In genomic region chr3:12423918-12424634, GRCh38 we compare ENCODE assay signal across 11 cellular contexts.
A peak's percentile ranks its signal among the peaks of the same experiment; 100 is the strongest.
DNase-seq lines count a peak whose midpoint lies in the region; ATAC-seq and TF ChIP-seq lines count a peak whose summit lies in the region.
"Had no signal": no experiment of that assay in that cellular context is flagged by ENCODE, and none has a peak within 500 bp of the region (broad histone marks: within the 10 kb centered on the region; RNA-seq: fewer than 3 reads in every experiment).

No MANE protein-coding gene starts in this region.

- H3K27ac ChIP-seq in DND-41 (ENCODE audit: low read length) (peak overlapping the region; percentile 68), A673 (ENCODE audit: low read depth, low read length, poor library complexity, severe bottlenecking) (no peak overlapping the region)

- H3K9me2 ChIP-seq in Loucy (replicated peaks; ENCODE audit: low read depth, low read length) = no peaks in the 10 kb centered on the region

- POLR2A ChIA-PET in A673 (lab: Charles Lee; ENCODE audit: low non-redundant PET) = no interaction called here

- H3K36me3 ChIP-seq in DND-41 (ENCODE audit: insufficient read depth, low read length) = no peaks in the 10 kb centered on the region
- no peaks in the 10 kb centered on the region for H3K36me3 ChIP-seq in Loucy (ENCODE audit: insufficient read depth, low read length)
- H3K36me3 ChIP-seq in A673 (ENCODE audit: insufficient read depth, low read length, poor library complexity, severe bottlenecking) = no peaks in the 10 kb centered on the region

- CTCF ChIA-PET in A673 (lab: Charles Lee) = no interaction called here

- H2AFZ ChIP-seq in DND-41 (ENCODE audit: low read depth, low read length) = peak overlapping the region; percentile 35; the same call in 1 of the 2 replicates
- no peak overlapping the region for H2AFZ ChIP-seq in Loucy (ENCODE audit: low read length)

- TF ChIP-seq CTCF in DND-41 (IDR thresholded peaks at IDR 0.05; ENCODE audit: borderline replicate concordance, extremely low read depth, low read length, poor library complexity, severe bottlenecking) (no peak), Loucy (conservative IDR thresholded peaks at IDR 0.05; ENCODE audit: low read length) (no peak), cardiac fibroblast (IDR thresholded peaks at IDR 0.05; ENCODE audit: low read depth, low read length) (no peak), A673 (conservative IDR thresholded peaks at IDR 0.05; ENCODE audit: low read depth, low read length) (no peak)

- ATAC-seq in DND-41 (ENCODE audit: insufficient read depth, low read depth) (peak; percentile 42; the same call in 2 of the 3 replicates), HG03025 (IDR thresholded peaks at IDR 0.05; ENCODE audit: low FRiP score, unreplicated experiment) (no peak)

- H3K4me2 ChIP-seq in DND-41 (ENCODE audit: insufficient read depth, low read length) (no peak overlapping the region), Loucy (ENCODE audit: low read depth, low read length, poor library complexity, severe bottlenecking) (peak overlapping the region; percentile 75)

- H3K4me3 ChIP-seq in DND-41 (ENCODE audit: low read depth in 1 of 2, low read length in 2 of 2) (no peak overlapping the region), Loucy (ENCODE audit: low read length, poor library complexity, severe bottlenecking) (peak overlapping the region; percentile 19), cardiac fibroblast (replicated peaks in 1 of 2; ENCODE audit: low read depth in 2 of 2, low read length in 2 of 2) (no peak overlapping the region), A673 (ENCODE audit: low read depth, low read length, poor library complexity, severe bottlenecking) (no peak overlapping the region)

- intact Hi-C loops in A673 (cut with micrococcal nuclease; ENCODE audit: unreplicated experiment) = no loop called here

- H3K9ac ChIP-seq in DND-41 (ENCODE audit: low read depth, low read length) (no peak overlapping the region), Loucy (ENCODE audit: low read depth, low read length, poor library complexity, severe bottlenecking) (peak overlapping the region; percentile 49)

- no peaks in the 10 kb centered on the region for H3F3A ChIP-seq in Loucy (ENCODE audit: low read depth)

- no TSS peak for BruUV-seq in A673 (replicated peaks; lab: Mats Ljungman, UMichigan)

- H3K79me2 ChIP-seq in DND-41 (ENCODE audit: insufficient read depth, low read length) (no peaks in the 10 kb centered on the region), Loucy (ENCODE audit: insufficient read depth, low read length) (no peaks in the 10 kb centered on the region)

- H3K9me3 ChIP-seq in DND-41 (ENCODE audit: insufficient read depth, low read length, severe bottlenecking) = no peaks in the 10 kb centered on the region
- no peaks in the 10 kb centered on the region for H3K9me3 ChIP-seq in Loucy (ENCODE audit: insufficient read depth, low read depth, low read length)
- H3K9me3 ChIP-seq in A673 (ENCODE audit: low read depth, low read length, poor library complexity, severe bottlenecking) = no peaks in the 10 kb centered on the region

- H3K27me3 ChIP-seq in DND-41 (ENCODE audit: insufficient read depth, low read length, poor library complexity) = no peaks in the 10 kb centered on the region
- peaks cover 19% of the 10 kb centered on the region for H3K27me3 ChIP-seq in Loucy (ENCODE audit: insufficient read depth, low read length, poor library complexity, severe bottlenecking)
- peaks cover 4% of the 10 kb centered on the region for H3K27me3 ChIP-seq in A673 (replicated peaks; ENCODE audit: insufficient read depth, low read depth, low read length, poor library complexity)

- H4K20me1 ChIP-seq in DND-41 (ENCODE audit: insufficient read depth, low read length) (no peaks in the 10 kb centered on the region), Loucy (ENCODE audit: insufficient read depth, low read length, poor library complexity, severe bottlenecking) (no peaks in the 10 kb centered on the region)

- peaks cover 50% of the 10 kb centered on the region for H3K4me1 ChIP-seq in DND-41 (ENCODE audit: insufficient read depth, low read length)
- peaks cover 64% of the 10 kb centered on the region for H3K4me1 ChIP-seq in Loucy (ENCODE audit: insufficient read depth, low read length, poor library complexity, severe bottlenecking)
- H3K4me1 ChIP-seq in A673 (ENCODE audit: insufficient read depth, low read length, poor library complexity, severe bottlenecking) = no peaks in the 10 kb centered on the region

- DNase-seq in DND-41 (peak; percentile 24), cardiac fibroblast (ENCODE audit: low read depth in 2 of 2) (peak; percentile 32 to 82), renal cortical epithelial cell (ENCODE audit: low read depth) (peak; percentile 31), A673 (ENCODE audit: low spot score) (no peak), NCI-H2081 (lab: John Stamatoyannopoulos, UW) (no peak), AG20443 (ENCODE audit: low spot score) (no peak)
- DNase-seq: DMS53, Karpas-422, RPMI8226 had no signal

Comparison
In these comparisons a context has a peak if more than half of its experiments do, and no peak if none do; other contexts are left out.
1. DNase-seq: peak in DND-41 (single experiment), cardiac fibroblast (2 of 2) and renal cortical epithelial cell (single experiment); none in A673 (single experiment), NCI-H2081 (0 of 2) and AG20443 (single experiment).